Comparison of ENCODE assay signal across 1 cellular context in genomic region chr17:33016920-33017319, GRCh38.
TF ChIP-seq lines count a peak whose summit lies in the region.

No MANE protein-coding gene starts in this region.

TF ChIP-seq in WTC11, 78 proteins besides CTCF, POLR2A, EP300 and RAD21 (continued from another document):
- TF ChIP-seq ATF2 (CRISPR knock-in tag; IDR thresholded peaks at IDR 0.05; ENCODE audit: borderline replicate concordance, low read depth) (no peak), FOXJ3 (CRISPR knock-in tag; IDR thresholded peaks at IDR 0.05; ENCODE audit: borderline replicate concordance) (no peak)
TF ChIP-seq in WTC11: peak in this region for 0.
